Comparison of ENCODE assay signal across 10 cellular contexts in the genomic region with DNA sequence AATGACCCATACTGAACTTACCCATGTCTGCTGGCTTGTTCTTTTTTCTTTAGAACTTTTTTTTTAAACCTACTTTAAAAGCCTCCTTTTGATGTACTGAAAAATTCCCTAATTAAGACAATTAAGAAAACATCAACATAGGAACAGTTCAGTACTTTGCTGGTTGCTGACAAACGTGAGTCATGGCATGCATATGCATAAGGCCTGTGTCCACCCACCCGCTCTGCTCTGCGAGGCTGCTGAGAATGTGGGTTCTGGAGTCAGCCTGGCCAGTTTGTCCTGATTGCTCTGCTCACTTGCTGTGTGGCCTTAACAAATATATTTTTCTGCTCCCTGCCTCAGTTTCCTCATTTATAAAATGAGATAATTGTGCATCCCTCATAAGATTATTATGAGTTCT. TPM values are rescaled to one million over a fixed set of nuclear protein-coding genes. Genes with fewer than 3 reads are reported as not detected.
DNase-seq lines count a peak whose midpoint lies in the region; ATAC-seq and TF ChIP-seq lines count a peak whose summit lies in the region.
"Had no signal": no experiment of that assay in that cellular context is flagged by ENCODE, and none has a peak within 500 bp of the region (broad histone marks: within the 10 kb centered on the region; RNA-seq: fewer than 3 reads in every experiment).

No MANE protein-coding gene starts in this region.

- no peaks in the 10 kb centered on the region for H3K9me3 Mint-ChIP-seq in activated T-helper 17 cell treated with anti-CD3 and anti-CD28 coated beads, Interleukin-2, amount 50 U/mL, for 72 hours
- H3K9me3 Mint-ChIP-seq in glutamatergic neuron (ENCODE audit: unreplicated experiment): no peaks in the 10 kb centered on the region

- peak; percentile 48 for ATAC-seq in activated T-helper 17 cell treated with anti-CD3 and anti-CD28 coated beads, Interleukin-2, amount 50 U/mL, for 72 hours (replicated peaks)
- ATAC-seq in Right ventricle myocardium inferior (no peak), HG03095 (IDR thresholded peaks at IDR 0.05; ENCODE audit: unreplicated experiment) (no peak), HG03196 (IDR thresholded peaks at IDR 0.05; ENCODE audit: unreplicated experiment) (no peak)

- TF ChIP-seq CTCF in fibroblast of villous mesenchyme (IDR thresholded peaks at IDR 0.05; ENCODE audit: insufficient read depth, low read depth, low read length): no peak
- TF ChIP-seq CTCF in glutamatergic neuron (IDR thresholded peaks at IDR 0.05; ENCODE audit: partially characterized antibody, unreplicated experiment): no peak

- H3K27ac Mint-ChIP-seq in activated T-helper 17 cell treated with anti-CD3 and anti-CD28 coated beads, Interleukin-2, amount 50 U/mL, for 72 hours: no peak overlapping the region
- no peak overlapping the region for H3K27ac Mint-ChIP-seq in glutamatergic neuron (ENCODE audit: unreplicated experiment)

- peaks cover 6% of the 10 kb centered on the region for H3K4me1 Mint-ChIP-seq in activated T-helper 17 cell treated with anti-CD3 and anti-CD28 coated beads, Interleukin-2, amount 50 U/mL, for 72 hours
- H3K4me1 Mint-ChIP-seq in glutamatergic neuron (ENCODE audit: low read depth, unreplicated experiment): peaks cover 14% of the 10 kb centered on the region

- no peak overlapping the region for H3K4me3 ChIP-seq in fibroblast of villous mesenchyme (ENCODE audit: low read depth, low read length)

- H3K4me3 Mint-ChIP-seq in activated T-helper 17 cell treated with anti-CD3 and anti-CD28 coated beads, Interleukin-2, amount 50 U/mL, for 72 hours: no peak overlapping the region
- no peak overlapping the region for H3K4me3 Mint-ChIP-seq in glutamatergic neuron (ENCODE audit: unreplicated experiment)

- H3K27me3 Mint-ChIP-seq in activated T-helper 17 cell treated with anti-CD3 and anti-CD28 coated beads, Interleukin-2, amount 50 U/mL, for 72 hours: peaks cover 3% of the 10 kb centered on the region
- no peaks in the 10 kb centered on the region for H3K27me3 Mint-ChIP-seq in glutamatergic neuron (ENCODE audit: unreplicated experiment)

- intact Hi-C loops in Right ventricle myocardium inferior (cut with DNase I): no loop called here

- peak; percentile 65 for DNase-seq in H4 (ENCODE audit: low spot score)
- peak; percentile 85 for DNase-seq in fibroblast of villous mesenchyme (ENCODE audit: low read depth)
- DNase-seq in superior temporal gyrus (ENCODE audit: extremely low spot score): peak; percentile 32
- no peak for DNase-seq in glutamatergic neuron
- no peak for DNase-seq in Right ventricle myocardium inferior (ENCODE audit: missing footprints)
- DNase-seq: NCI-H524 treated with DMSO at 0.1 percent for 48 hours had no signal

- H3K36me3 Mint-ChIP-seq in activated T-helper 17 cell treated with anti-CD3 and anti-CD28 coated beads, Interleukin-2, amount 50 U/mL, for 72 hours (ENCODE audit: low read depth): no peaks in the 10 kb centered on the region
- no peaks in the 10 kb centered on the region for H3K36me3 Mint-ChIP-seq in glutamatergic neuron (ENCODE audit: unreplicated experiment)

RNA-seq across cellular contexts. Expression of a gene that starts 27.3 kb away (rescaled TPM):
- 1.6 and 2.8 TPM in 2 replicates for total RNA-seq in H4 (2014; rRNA removed; shearing (Covaris generic))
- total RNA-seq in activated T-helper 17 cell treated with anti-CD3 and anti-CD28 coated beads, Interleukin-2, amount 50 U/mL, for 72 hours: under 1 TPM; 0.11 to 0.24 TPM
- total RNA-seq in fibroblast of villous mesenchyme (2.6 and 5.2 TPM in 2 replicates), glutamatergic neuron (ENCODE audit: unreplicated experiment) (2.1 TPM), Right ventricle myocardium inferior (4.1 TPM)
- total RNA-seq: T-helper 1 cell treated with Interleukin-12 subunit alpha and Interleukin-12 subunit beta and Interleukin-4 antibody, amounts not matched to agents 30 ng/mL and 1 ng/mL, for 36 hours had no signal

RNA-seq across cellular contexts. Expression of a gene that starts 53.8 kb away (rescaled TPM):
- 8.4 and 8.9 TPM in 2 replicates for total RNA-seq in H4 (2014; rRNA removed; shearing (Covaris generic))
- not detected for total RNA-seq in activated T-helper 17 cell treated with anti-CD3 and anti-CD28 coated beads, Interleukin-2, amount 50 U/mL, for 72 hours
- total RNA-seq in fibroblast of villous mesenchyme (0.43 and 0.97 TPM in 2 replicates), glutamatergic neuron (ENCODE audit: unreplicated experiment) (not detected), Right ventricle myocardium inferior (6.8 TPM)

Comparison
In these comparisons a context has a peak if more than half of its experiments do, and no peak if none do; other contexts are left out.
1. DNase-seq: peak in H4 (single experiment), fibroblast of villous mesenchyme (single experiment) and superior temporal gyrus (single experiment); none in glutamatergic neuron (single experiment) and Right ventricle myocardium inferior (single experiment).